Comparison of ENCODE assay signal across 9 cellular contexts in the genomic region with DNA sequence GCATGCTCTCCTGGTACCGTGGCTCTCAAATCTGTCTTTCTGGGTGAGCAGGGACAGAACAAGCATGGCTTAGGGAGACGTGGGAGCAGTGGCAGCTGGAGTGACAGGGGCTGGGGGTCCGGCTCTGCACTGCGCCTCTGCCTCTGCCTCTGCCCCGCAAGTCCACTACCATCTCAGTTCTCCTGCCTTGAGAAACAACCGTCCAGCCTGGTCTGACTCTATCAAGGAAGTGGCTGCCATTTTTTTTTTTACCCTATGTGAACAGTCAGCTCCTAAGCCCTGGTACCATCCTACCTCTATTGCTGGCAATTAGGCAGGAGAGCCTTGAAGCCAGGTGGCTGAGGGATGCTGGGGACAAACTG.
DNase-seq lines count a peak whose midpoint lies in the region; ATAC-seq lines count a peak whose summit lies in the region.
"Had no signal": no experiment of that assay in that cellular context is flagged by ENCODE, and none has a peak within 500 bp of the region (broad histone marks: within the 10 kb centered on the region; RNA-seq: fewer than 3 reads in every experiment).

No MANE protein-coding gene starts in this region.

- H3K27ac Mint-ChIP-seq in T-helper 1 cell treated with Interleukin-12 subunit alpha and Interleukin-12 subunit beta and Interleukin-4 antibody, amounts not matched to agents 30 μg/mL and 1 μg/mL, for 36 hours = peak overlapping the region; percentile 88
- H3K27ac Mint-ChIP-seq in stimulated activated memory B cell treated with anti-CD40 and anti-IgM and Interleukin-4, amounts not matched to agents 10 μg/mL and 1 μg/mL and 100 μg/mL, for 72 hours = peak overlapping the region; percentile 92

- no peaks in the 10 kb centered on the region for H3K27me3 Mint-ChIP-seq in T-helper 1 cell treated with Interleukin-12 subunit alpha and Interleukin-12 subunit beta and Interleukin-4 antibody, amounts not matched to agents 30 μg/mL and 1 μg/mL, for 36 hours (ENCODE audit: low read depth)
- H3K27me3 Mint-ChIP-seq in stimulated activated memory B cell treated with anti-CD40 and anti-IgM and Interleukin-4, amounts not matched to agents 10 μg/mL and 1 μg/mL and 100 μg/mL, for 72 hours = no peaks in the 10 kb centered on the region

- no peak for ATAC-seq in stimulated activated memory B cell treated with anti-CD40 and anti-IgM and Interleukin-4, amounts not matched to agents 10 μg/mL and 1 μg/mL and 100 μg/mL, for 72 hours
- no peak for ATAC-seq in HG03342 (IDR thresholded peaks at IDR 0.05; ENCODE audit: unreplicated experiment)

- DNase-seq in T-helper 1 cell (no peak), NCI-H2081 (lab: John Stamatoyannopoulos, UW) (no peak)
- DNase-seq: naive thymus-derived CD8-positive, alpha-beta T cell; NCI-H2029 had no signal

- H3K4me3 Mint-ChIP-seq in T-helper 1 cell treated with Interleukin-12 subunit alpha and Interleukin-12 subunit beta and Interleukin-4 antibody, amounts not matched to agents 30 μg/mL and 1 μg/mL, for 36 hours = no peak overlapping the region
- peak overlapping the region; percentile 7 for H3K4me3 Mint-ChIP-seq in stimulated activated memory B cell treated with anti-CD40 and anti-IgM and Interleukin-4, amounts not matched to agents 10 μg/mL and 1 μg/mL and 100 μg/mL, for 72 hours
- H3K4me3 Mint-ChIP-seq: naive thymus-derived CD8-positive, alpha-beta T cell had no signal

- peaks cover 20% of the 10 kb centered on the region for H3K36me3 Mint-ChIP-seq in T-helper 1 cell treated with Interleukin-12 subunit alpha and Interleukin-12 subunit beta and Interleukin-4 antibody, amounts not matched to agents 30 μg/mL and 1 μg/mL, for 36 hours (ENCODE audit: low read depth)
- H3K36me3 Mint-ChIP-seq in stimulated activated memory B cell treated with anti-CD40 and anti-IgM and Interleukin-4, amounts not matched to agents 10 μg/mL and 1 μg/mL and 100 μg/mL, for 72 hours = peaks cover 43% of the 10 kb centered on the region

- peak overlapping the region; percentile 65 for H3K27ac ChIP-seq in cingulate gyrus (ENCODE audit: low read depth, low read length)
- H3K27ac ChIP-seq: 22Rv1 had no signal

- no peaks in the 10 kb centered on the region for H3K9me3 Mint-ChIP-seq in T-helper 1 cell treated with Interleukin-12 subunit alpha and Interleukin-12 subunit beta and Interleukin-4 antibody, amounts not matched to agents 30 μg/mL and 1 μg/mL, for 36 hours
- H3K9me3 Mint-ChIP-seq in stimulated activated memory B cell treated with anti-CD40 and anti-IgM and Interleukin-4, amounts not matched to agents 10 μg/mL and 1 μg/mL and 100 μg/mL, for 72 hours = no peaks in the 10 kb centered on the region
- H3K9me3 Mint-ChIP-seq: naive thymus-derived CD8-positive, alpha-beta T cell had no signal

- H3K4me1 Mint-ChIP-seq in T-helper 1 cell treated with Interleukin-12 subunit alpha and Interleukin-12 subunit beta and Interleukin-4 antibody, amounts not matched to agents 30 μg/mL and 1 μg/mL, for 36 hours (ENCODE audit: low read depth) = peaks cover 46% of the 10 kb centered on the region
- peaks cover 58% of the 10 kb centered on the region for H3K4me1 Mint-ChIP-seq in stimulated activated memory B cell treated with anti-CD40 and anti-IgM and Interleukin-4, amounts not matched to agents 10 μg/mL and 1 μg/mL and 100 μg/mL, for 72 hours
